Comparison of ENCODE assay signal across 13 cellular contexts in genomic region chr5:147671365-147671764, GRCh38.
DNase-seq lines count a peak whose midpoint lies in the region; ATAC-seq, FAIRE-seq and TF ChIP-seq lines count a peak whose summit lies in the region.
"Had no signal": no experiment of that assay in that cellular context is flagged by ENCODE, and none has a peak within 500 bp of the region (broad histone marks: within the 10 kb centered on the region; RNA-seq: fewer than 3 reads in every experiment).

No MANE protein-coding gene starts in this region.

- H2BK15ac ChIP-seq in H1 (ENCODE audit: low read length), result no peak overlapping the region

- H2BK5ac ChIP-seq in H1 (ENCODE audit: low read depth, low read length), result peak overlapping the region; percentile 19; the same call in 1 of the 2 replicates

- H3K9ac ChIP-seq in MM.1S (ENCODE audit: low read length) (no peak overlapping the region), H1 (replicated peaks in 1 of 4; ENCODE audit: extremely low read depth in 1 of 4, low read depth in 3 of 4, low read length in 3 of 4) (no peak overlapping the region)
- H3K9ac ChIP-seq: BLaER1 treated with 17β-estradiol and CSF1 and Interleukin-3, amounts not matched to agents 10 nM and 100 nM had no signal

- no peak overlapping the region for H2BK12ac ChIP-seq in H1 (ENCODE audit: low read depth, low read length)

- no peak overlapping the region for H3K14ac ChIP-seq in H1 (ENCODE audit: insufficient read length)

- H3K4me3 ChIP-seq in MM.1S (ENCODE audit: low read length) (no peak overlapping the region), H1 (ENCODE audit: extremely low read depth in 1 of 4, insufficient read depth in 2 of 4, low read depth in 3 of 4, low read length in 4 of 4) (no peak overlapping the region), right lobe of liver (peak overlapping the region in 1 of 3 donors; percentile 11)
- H3K4me3 ChIP-seq: BLaER1 treated with 17β-estradiol and CSF1 and Interleukin-3, amounts not matched to agents 10 nM and 100 nM; HAP-1 had no signal

- no peak overlapping the region for H2BK120ac ChIP-seq in H1 (replicated peaks; ENCODE audit: low read depth, low read length)

- 0 out of 2 replicates have a peak, but pooled peaks cover 4% of the 10 kb centered on the region for H3K36me3 ChIP-seq in MM.1S (replicated peaks; ENCODE audit: insufficient read depth, low read length)
- peaks cover 6 to 26% (median 10%) of the 10 kb centered on the region in 4 experiments for H3K36me3 ChIP-seq in H1 (ENCODE audit: control insufficient read depth in 2 of 4, insufficient read depth in 4 of 4, low read length in 3 of 4)
- H3K36me3 ChIP-seq in right lobe of liver, result no peaks in the 10 kb centered on the region
- H3K36me3 ChIP-seq: HAP-1 had no signal

- peaks cover 7% of the 10 kb centered on the region; the same call in 1 of the 2 replicates for H3K4me1 ChIP-seq in MM.1S (ENCODE audit: low read length)
- no peaks in the 10 kb centered on the region for H3K4me1 ChIP-seq in H1 (replicated peaks in 1 of 4; ENCODE audit: control insufficient read depth in 3 of 4, insufficient read depth in 4 of 4, low read length in 3 of 4)
- H3K4me1 ChIP-seq in right lobe of liver, result peaks cover 0 to 56% (median 19%) of the 10 kb centered on the region in 4 donors
- H3K4me1 ChIP-seq: HAP-1 had no signal

- no peak overlapping the region for H4K8ac ChIP-seq in H1 (ENCODE audit: extremely low read depth, insufficient read depth, low read length)

- H3K9me3 ChIP-seq in MM.1S (replicated peaks; ENCODE audit: insufficient read depth, low read length), result no peaks in the 10 kb centered on the region
- no peaks in the 10 kb centered on the region for H3K9me3 ChIP-seq in H1 (ENCODE audit: insufficient read depth in 2 of 2, low read depth in 1 of 2, low read length in 1 of 2)
- H3K9me3 ChIP-seq in right lobe of liver, result no peaks in the 10 kb centered on the region
- H3K9me3 ChIP-seq: BLaER1 treated with 17β-estradiol and CSF1 and Interleukin-3, amounts not matched to agents 10 nM and 100 nM; HAP-1 had no signal

- H3K56ac ChIP-seq in H1 (replicated peaks; ENCODE audit: insufficient read length, low read depth, low read length), result no peak overlapping the region

- FAIRE-seq in H1 (lab: Jason Lieb, UNC), result no peak

- ATAC-seq in GM18867 (IDR thresholded peaks at IDR 0.05; ENCODE audit: unreplicated experiment) (peak; percentile 53), right lobe of liver (peak; percentile 92 to 96 (median 95)), GM21529 (IDR thresholded peaks at IDR 0.05; ENCODE audit: unreplicated experiment) (no peak), HG02938 (IDR thresholded peaks at IDR 0.05; ENCODE audit: unreplicated experiment) (no peak)

- no peak overlapping the region for H4K5ac ChIP-seq in H1 (ENCODE audit: insufficient read length, low read depth, low read length)

- peaks cover 2% of the 10 kb centered on the region; the same call in 1 of the 2 replicates for H3K79me1 ChIP-seq in H1 (ENCODE audit: low read depth, low read length)

- TF ChIP-seq EP300 in H1 (IDR thresholded peaks at IDR 0.05; ENCODE audit: borderline replicate concordance in 1 of 2, low read depth in 2 of 2, low read length in 2 of 2), result no peak

- DNase-seq in MM.1S (no peak), H1 (ENCODE audit: low read depth in 1 of 2, low spot score in 2 of 2) (no peak), right lobe of liver (peak; percentile 86 to 96 (median 95)), DMS153 (lab: John Stamatoyannopoulos, UW) (no peak)
- DNase-seq in effector CD8-positive, alpha-beta T cell (lab: John Stamatoyannopoulos, UW), result no peak
- DNase-seq: 8988T; CD4-positive, CD25-positive, alpha-beta regulatory T cell; GOT3 had no signal

- no peak overlapping the region for H4K91ac ChIP-seq in H1 (replicated peaks; ENCODE audit: insufficient read length, low read length)

- no peak overlapping the region for H3K4ac ChIP-seq in H1 (replicated peaks; ENCODE audit: insufficient read length, low read depth, low read length)

- no peak for TF ChIP-seq RAD21 in H1 (IDR thresholded peaks at IDR 0.05 in 1 of 2, conservative IDR thresholded peaks at IDR 0.05 in 1 of 2; ENCODE audit: low read depth in 2 of 2, low read length in 2 of 2)

- H3K9me2 ChIP-seq in MM.1S (replicated peaks; ENCODE audit: insufficient read depth, low read length), result no peaks in the 10 kb centered on the region

- H3K23ac ChIP-seq in H1 (ENCODE audit: insufficient read length), result no peak overlapping the region

- H3F3A ChIP-seq in MM.1S (ENCODE audit: insufficient read depth, low read length), result no peaks in the 10 kb centered on the region

- H4K20me1 ChIP-seq in MM.1S (ENCODE audit: insufficient read depth, low read length) (no peaks in the 10 kb centered on the region), H1 (replicated peaks in 1 of 2; ENCODE audit: control insufficient read depth in 1 of 2, insufficient read depth in 2 of 2, low read length in 2 of 2) (no peaks in the 10 kb centered on the region)

- H3K4me2 ChIP-seq in MM.1S (ENCODE audit: low read depth, low read length) (no peak overlapping the region; the same call in 1 of the 2 replicates), H1 (ENCODE audit: insufficient read depth in 1 of 2, low read depth in 2 of 2, low read length in 2 of 2) (no peak overlapping the region)
- H3K4me2 ChIP-seq: BLaER1 treated with 17β-estradiol and CSF1 and Interleukin-3, amounts not matched to agents 10 nM and 100 nM had no signal

- no peak overlapping the region for H3K18ac ChIP-seq in H1 (ENCODE audit: extremely low read depth, low read length)

- TF ChIP-seq POLR2A in H1 (IDR thresholded peaks at IDR 0.05; ENCODE audit: control extremely low read depth in 1 of 2, low read depth in 2 of 2, low read length in 2 of 2) (no peak), right lobe of liver (IDR thresholded peaks at IDR 0.05) (no peak)

- 88% methylated on average over 6 of the region's 6 CpGs; no CpG with 5 or more reads in 1 of the 2 experiments for WGBS in H1 (ENCODE audit: extremely low coverage in 1 of 2, insufficient coverage in 1 of 2, insufficient read length in 1 of 2, insufficient replicate concordance in 2 of 2, low coverage in 1 of 2, low lambda C conversion rate in 2 of 2, missing lambda C conversion rate in 1 of 2), 2 experiments
- WGBS in right lobe of liver (ENCODE audit: insufficient coverage, low coverage, low lambda C conversion rate, missing lambda C conversion rate), result 35% methylated on average over 3 of the region's 6 CpGs

- intact Hi-C loops in right lobe of liver (cut with DNase I), result no loop called here

- H2AFZ ChIP-seq in MM.1S (ENCODE audit: low read length) (no peak overlapping the region), H1 (ENCODE audit: low read length) (no peak overlapping the region)

- H3K27me3 ChIP-seq in MM.1S (replicated peaks; ENCODE audit: insufficient read depth, low read length) (no peaks in the 10 kb centered on the region), H1 (replicated peaks in 1 of 4; ENCODE audit: control insufficient read depth in 3 of 4, extremely low read depth in 1 of 4, insufficient read depth in 3 of 4, low read length in 3 of 4) (no peaks in the 10 kb centered on the region), right lobe of liver (no peaks in the 10 kb centered on the region)
- H3K27me3 ChIP-seq: BLaER1 treated with 17β-estradiol and CSF1 and Interleukin-3, amounts not matched to agents 10 nM and 100 nM had no signal

- H2AK5ac ChIP-seq in H1 (ENCODE audit: low read depth, low read length), result no peak overlapping the region

- no peak for TF ChIP-seq CTCF in MM.1S (IDR thresholded peaks at IDR 0.05; ENCODE audit: low read length)
- TF ChIP-seq CTCF in H1 (IDR thresholded peaks at IDR 0.05; ENCODE audit: control extremely low read depth in 1 of 3, insufficient read depth in 1 of 3, low read depth in 1 of 3, low read length in 3 of 3), result no peak
- TF ChIP-seq CTCF in right lobe of liver (IDR thresholded peaks at IDR 0.05), result no peak

- POLR2A ChIA-PET in H1 (lab: Charles Lee; ENCODE audit: partially characterized antibody), result interaction anchor here (1.3 to 1.9 kb wide), 2 partner anchors 10 to 17 kb away, joined by 3 to 5 read pairs; no protein-coding TSS in a partner anchor

- H2BK20ac ChIP-seq in H1 (ENCODE audit: low read length), result no peak overlapping the region

- no peaks in the 10 kb centered on the region for H3K23me2 ChIP-seq in H1 (ENCODE audit: low read depth, low read length)

- no peaks in the 10 kb centered on the region for H3K79me2 ChIP-seq in MM.1S (ENCODE audit: low read length)
- H3K79me2 ChIP-seq in H1 (ENCODE audit: control insufficient read depth in 1 of 2, insufficient read depth in 2 of 2, low read length in 2 of 2), result no peaks in the 10 kb centered on the region

- CTCF ChIA-PET in H1 (lab: Charles Lee; ENCODE audit: partially characterized antibody), result interaction anchor here (1.1 to 2.5 kb wide), 4 partner anchors 8 to 43 kb away, joined by 4 to 14 read pairs (median 6); no protein-coding TSS in a partner anchor

- H3K27ac ChIP-seq in MM.1S (ENCODE audit: low read length), result 0 out of 2 replicates have a peak overlapping the region, but pooled peaks have one; percentile 10
- H3K27ac ChIP-seq in H1 (ENCODE audit: low read depth, low read length), result no peak overlapping the region
- H3K27ac ChIP-seq in right lobe of liver, result peak overlapping the region in 2 of 3 donors; percentile 56 to 70
- H3K27ac ChIP-seq: BLaER1 treated with 17β-estradiol and CSF1 and Interleukin-3, amounts not matched to agents 10 nM and 100 nM had no signal

TF ChIP-seq in H1, 55 proteins besides CTCF, POLR2A, EP300 and RAD21:
- TF ChIP-seq NANOG (IDR thresholded peaks at IDR 0.05; ENCODE audit: insufficient read depth, low read depth, low read length, poor library complexity, severe bottlenecking) (no peak), SAP30 (IDR thresholded peaks at IDR 0.05; ENCODE audit: insufficient read depth, insufficient replicate concordance, low read length) (no peak), GABPA (IDR thresholded peaks at IDR 0.05; ENCODE audit: borderline replicate concordance, insufficient read depth, low read length) (no peak), MAFK (IDR thresholded peaks at IDR 0.05; ENCODE audit: low read depth, low read length) (no peak), CHD1 (IDR thresholded peaks at IDR 0.05; ENCODE audit: low read depth, low read length) (no peak), SP4 (IDR thresholded peaks at IDR 0.05; ENCODE audit: low read length) (no peak), NRF1 (IDR thresholded peaks at IDR 0.05; ENCODE audit: low read depth, low read length) (no peak), TCF12 (IDR thresholded peaks at IDR 0.05; ENCODE audit: low read depth, low read length) (no peak), HDAC6 (IDR thresholded peaks at IDR 0.05; ENCODE audit: low read depth, low read length) (no peak)

Comparison
In these comparisons a context has a peak if more than half of its experiments do, and no peak if none do; other contexts are left out.
1. ATAC-seq: peak in GM18867 (single experiment) and right lobe of liver (4 of 4); none in GM21529 (single experiment) and HG02938 (single experiment).
2. DNase-seq: peak in right lobe of liver (3 of 3); none in MM.1S (single experiment), H1 (0 of 2), DMS153 (single experiment) and effector CD8-positive, alpha-beta T cell (single experiment).